Comparison of ENCODE assay signal across 8 cellular contexts in genomic region chr1:16896316-16897065, GRCh38. TPM values are rescaled to one million over a fixed set of nuclear protein-coding genes. Genes with fewer than 3 reads are reported as not detected.
A peak's percentile ranks its signal among the peaks of the same experiment; 100 is the strongest.
DNase-seq lines count a peak whose midpoint lies in the region; TF ChIP-seq lines count a peak whose summit lies in the region.
"Not testable (repeated sequence)": the region's sequence is repeated elsewhere in the genome, so short reads cannot be mapped to it uniquely, and the experiment has no call there.

No MANE protein-coding gene starts in this region.

- H3K9me3 Mint-ChIP-seq in activated T-helper 1 cell treated with anti-CD3 and anti-CD28 coated beads, Interleukin-12 subunit alpha, Interleukin-12 subunit beta, Interleukin-2, Interleukin-4 antibody, amounts not matched to agents 30 ng/mL and 10 ng/mL and 1 ng/mL, durations not matched to agents 14 hours and 24 hours and 36 hours = not testable (repeated sequence)

- intact Hi-C loops in activated T-helper 1 cell treated with anti-CD3 and anti-CD28 coated beads, Interleukin-12 subunit alpha, Interleukin-12 subunit beta, Interleukin-2, Interleukin-4 antibody, amounts not matched to agents 30 ng/mL and 10 ng/mL and 1 ng/mL, durations not matched to agents 14 hours and 24 hours and 36 hours (cut with micrococcal nuclease) = loop anchor here (1.0 to 2.0 kb wide), 3 partner anchors 8 to 252 kb away; partner anchors contain the start of gene SDHB

- H3K27ac ChIP-seq in C4-2B (peak overlapping the region; percentile 73), SK-N-MC (peak overlapping the region; percentile 75)

- H3K27ac Mint-ChIP-seq in activated T-helper 1 cell treated with anti-CD3 and anti-CD28 coated beads, Interleukin-12 subunit alpha, Interleukin-12 subunit beta, Interleukin-2, Interleukin-4 antibody, amounts not matched to agents 30 ng/mL and 10 ng/mL and 1 ng/mL, durations not matched to agents 14 hours and 24 hours and 36 hours = peak overlapping the region; percentile 99

- not testable (repeated sequence) for H3K9ac ChIP-seq in SK-N-MC (ENCODE audit: insufficient read length)

- DNase-seq in H7 = peak; percentile 26
- peak; percentile 20 to 86 (median 80) for DNase-seq in NCI-H1417 (lab: John Stamatoyannopoulos, UW)
- DNase-seq in SK-N-MC (ENCODE audit: low read depth, low spot score) = not testable (repeated sequence)
- DNase-seq in activated T-helper 1 cell treated with anti-CD3 and anti-CD28 coated beads, Interleukin-12 subunit alpha, Interleukin-12 subunit beta, Interleukin-2, Interleukin-4 antibody, amounts not matched to agents 30 ng/mL and 10 ng/mL and 1 ng/mL, durations not matched to agents 14 hours and 24 hours and 36 hours (ENCODE audit: low spot score) = peak; percentile 84
- DNase-seq in epithelial cell of esophagus (ENCODE audit: low read depth) = peak; percentile 83
- peak; percentile 28 for DNase-seq in mucosa of gallbladder (ENCODE audit: low spot score)
- peak; percentile 43 for DNase-seq in stimulated activated CD8-positive, alpha-beta memory T cell treated with anti-CD3 and anti-CD28 coated beads, Interleukin-12 subunit alpha, Interleukin-12 subunit beta, amount 100 ng/mL, for 4 hours (ENCODE audit: low read depth)

- H3K4me1 Mint-ChIP-seq in activated T-helper 1 cell treated with anti-CD3 and anti-CD28 coated beads, Interleukin-12 subunit alpha, Interleukin-12 subunit beta, Interleukin-2, Interleukin-4 antibody, amounts not matched to agents 30 ng/mL and 10 ng/mL and 1 ng/mL, durations not matched to agents 14 hours and 24 hours and 36 hours (ENCODE audit: low read depth) = peaks cover 37% of the 10 kb centered on the region

- not testable (repeated sequence) for H3K27me3 ChIP-seq in H7 (ENCODE audit: control insufficient read depth, insufficient read depth, low read length)

- H3K4me3 Mint-ChIP-seq in activated T-helper 1 cell treated with anti-CD3 and anti-CD28 coated beads, Interleukin-12 subunit alpha, Interleukin-12 subunit beta, Interleukin-2, Interleukin-4 antibody, amounts not matched to agents 30 ng/mL and 10 ng/mL and 1 ng/mL, durations not matched to agents 14 hours and 24 hours and 36 hours = peak overlapping the region; percentile 71

- H3K36me3 Mint-ChIP-seq in activated T-helper 1 cell treated with anti-CD3 and anti-CD28 coated beads, Interleukin-12 subunit alpha, Interleukin-12 subunit beta, Interleukin-2, Interleukin-4 antibody, amounts not matched to agents 30 ng/mL and 10 ng/mL and 1 ng/mL, durations not matched to agents 14 hours and 24 hours and 36 hours (ENCODE audit: low read depth) = not testable (repeated sequence)

- H3K9me3 ChIP-seq in SK-N-MC (ENCODE audit: low read depth, low read length) = not testable (repeated sequence)

- TF ChIP-seq CTCF in C4-2B (conservative IDR thresholded peaks at IDR 0.05); epithelial cell of esophagus (IDR thresholded peaks at IDR 0.05; ENCODE audit: insufficient read depth, low read depth, low read length, missing control alignments): not testable (repeated sequence)

- not testable (repeated sequence) for H3K36me3 ChIP-seq in H7 (replicated peaks; ENCODE audit: control insufficient read depth, insufficient read depth, low read length); SK-N-MC (ENCODE audit: insufficient read depth, low read length)

- peaks cover 19% of the 10 kb centered on the region for H3K27me3 Mint-ChIP-seq in activated T-helper 1 cell treated with anti-CD3 and anti-CD28 coated beads, Interleukin-12 subunit alpha, Interleukin-12 subunit beta, Interleukin-2, Interleukin-4 antibody, amounts not matched to agents 30 ng/mL and 10 ng/mL and 1 ng/mL, durations not matched to agents 14 hours and 24 hours and 36 hours (ENCODE audit: insufficient read depth)

- peak overlapping the region; percentile 47 for H3K4me3 ChIP-seq in H7 (ENCODE audit: insufficient read depth, low read depth, low read length)
- peak overlapping the region; percentile 75 for H3K4me3 ChIP-seq in SK-N-MC
- peak overlapping the region; percentile 18 for H3K4me3 ChIP-seq in epithelial cell of esophagus (ENCODE audit: low read length)

RNA-seq across cellular contexts. Expression of gene RNU1-2, which starts 0.7 kb away (rescaled TPM):
- total RNA-seq in H7 (2014; rRNA removed; shearing (Covaris generic)) = under 0.01 TPM in 2 replicates
- 2,178 and 3,041 TPM in 2 replicates for total RNA-seq in activated T-helper 1 cell treated with anti-CD3 and anti-CD28 coated beads, Interleukin-12 subunit alpha, Interleukin-12 subunit beta, Interleukin-2, Interleukin-4 antibody, amounts not matched to agents 30 ng/mL and 10 ng/mL and 1 ng/mL, durations not matched to agents 14 hours and 24 hours and 36 hours
- total RNA-seq in mucosa of gallbladder = 1,358 TPM

RNA-seq across cellular contexts. Expression of gene CROCC, which starts 25.2 kb away (rescaled TPM):
- 59.5 and 92.3 TPM in 2 replicates for total RNA-seq in H7 (2014; rRNA removed; shearing (Covaris generic))
- total RNA-seq in activated T-helper 1 cell treated with anti-CD3 and anti-CD28 coated beads, Interleukin-12 subunit alpha, Interleukin-12 subunit beta, Interleukin-2, Interleukin-4 antibody, amounts not matched to agents 30 ng/mL and 10 ng/mL and 1 ng/mL, durations not matched to agents 14 hours and 24 hours and 36 hours = 22.1 and 22.6 TPM in 2 replicates
- total RNA-seq in mucosa of gallbladder = 33.0 TPM

Comparison
In these comparisons a context has a peak if more than half of its experiments do, and no peak if none do; other contexts are left out.
1. H3K4me3 ChIP-seq: peak in every context shown above with its lines; median percentile 75 in SK-N-MC; 47 in H7; 18 in epithelial cell of esophagus.
2. RNA of gene RNU1-2, which starts 0.7 kb away (total RNA-seq): 2,178 to 3,041 TPM in activated T-helper 1 cell treated with anti-CD3 and anti-CD28 coated beads, Interleukin-12 subunit alpha, Interleukin-12 subunit beta, Interleukin-2, Interleukin-4 antibody, amounts not matched to agents 30 ng/mL and 10 ng/mL and 1 ng/mL, durations not matched to agents 14 hours and 24 hours and 36 hours and 1,358 TPM in mucosa of gallbladder (single experiment); under 0.01 TPM in H7; every median in the first group is over 1,000 times any median in the second.